Comparison of ENCODE assay signal across 10 cellular contexts in the genomic region with DNA sequence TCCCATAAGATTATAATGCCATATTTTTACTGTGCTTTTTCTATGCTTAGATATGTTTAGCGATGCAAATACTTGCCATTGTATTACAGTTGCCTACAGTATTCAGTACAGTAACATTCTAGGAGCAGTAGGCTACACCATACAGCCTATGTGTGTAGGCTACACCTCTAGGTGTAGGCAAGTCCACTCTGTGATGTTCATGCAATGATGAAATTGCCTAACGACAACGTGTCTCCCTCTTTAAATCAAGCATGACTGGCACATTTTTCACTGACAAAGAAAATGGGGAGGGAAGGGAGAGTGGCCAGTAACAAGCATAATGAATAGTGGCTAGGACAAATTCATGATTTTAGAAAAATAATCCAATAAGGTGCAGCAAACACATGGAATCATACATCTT. TPM values are rescaled to one million over a fixed set of nuclear protein-coding genes. Genes with fewer than 3 reads are reported as not detected.
DNase-seq lines count a peak whose midpoint lies in the region; ATAC-seq and TF ChIP-seq lines count a peak whose summit lies in the region.
"Had no signal": no experiment of that assay in that cellular context is flagged by ENCODE, and none has a peak within 500 bp of the region (broad histone marks: within the 10 kb centered on the region; RNA-seq: fewer than 3 reads in every experiment).

No MANE protein-coding gene starts in this region.

- H3K27me3 ChIP-seq in A673 (replicated peaks; ENCODE audit: insufficient read depth, low read depth, low read length, poor library complexity) (no peaks in the 10 kb centered on the region), PC-3 (ENCODE audit: low read length) (no peaks in the 10 kb centered on the region)
- H3K27me3 ChIP-seq: upper lobe of left lung had no signal

- peak overlapping the region; percentile 92 for H3K4me2 ChIP-seq in PC-3 (ENCODE audit: low read length)

- TF ChIP-seq CTCF in A673 (conservative IDR thresholded peaks at IDR 0.05; ENCODE audit: low read depth, low read length): no peak
- no peak for TF ChIP-seq CTCF in PC-3 (conservative IDR thresholded peaks at IDR 0.05; ENCODE audit: low read depth, low read length)
- no peak for TF ChIP-seq CTCF in epithelial cell of esophagus (IDR thresholded peaks at IDR 0.05; ENCODE audit: insufficient read depth, low read depth, low read length, missing control alignments)

- H3K4me1 ChIP-seq in A673 (ENCODE audit: insufficient read depth, low read length, poor library complexity, severe bottlenecking): peaks cover 21% of the 10 kb centered on the region
- peaks cover 18% of the 10 kb centered on the region for H3K4me1 ChIP-seq in PC-3 (ENCODE audit: insufficient read depth, low read length)

- H4K20me1 ChIP-seq in PC-3 (ENCODE audit: low read length): no peaks in the 10 kb centered on the region; the same call in 1 of the 2 replicates

- CTCF ChIA-PET in A673 (lab: Charles Lee) (no interaction called here), PC-3 (lab: Charles Lee) (no interaction called here)

- ATAC-seq in PC-3: no peak
- ATAC-seq in HG03439 (IDR thresholded peaks at IDR 0.05; ENCODE audit: unreplicated experiment): no peak

- H3K27ac ChIP-seq in A673 (ENCODE audit: low read depth, low read length, poor library complexity, severe bottlenecking): peak overlapping the region; percentile 98
- H3K27ac ChIP-seq in PC-3 (ENCODE audit: low read length): no peak overlapping the region
- H3K27ac ChIP-seq: upper lobe of left lung had no signal

- intact Hi-C loops in A673 (cut with micrococcal nuclease; ENCODE audit: unreplicated experiment): loop anchor here (10.0 kb wide), 1 partner anchor 152 kb away; a partner anchor contains a TSS
- intact Hi-C loops in PC-3 (cut with micrococcal nuclease): loop anchor here (5.0 kb wide), 1 partner anchor 114 kb away; no protein-coding TSS in a partner anchor

- H3K4me3 ChIP-seq in A673 (ENCODE audit: low read depth, low read length, poor library complexity, severe bottlenecking): peak overlapping the region; percentile 86
- H3K4me3 ChIP-seq in PC-3 (ENCODE audit: low read length): peak overlapping the region; percentile 99
- H3K4me3 ChIP-seq in epithelial cell of esophagus (ENCODE audit: low read length): no peak overlapping the region

- H3K36me3 ChIP-seq in A673 (ENCODE audit: insufficient read depth, low read length, poor library complexity, severe bottlenecking) (peaks cover 37% of the 10 kb centered on the region), PC-3 (ENCODE audit: low read depth, low read length) (peaks cover 34% of the 10 kb centered on the region)
- H3K36me3 ChIP-seq: upper lobe of left lung had no signal

- BruUV-seq in A673 (replicated peaks; lab: Mats Ljungman, UMichigan) (TSS peak; percentile 43), PC-3 (replicated peaks; lab: Mats Ljungman, UMichigan) (no TSS peak)

- POLR2A ChIA-PET in A673 (lab: Charles Lee; ENCODE audit: low non-redundant PET): no interaction called here
- POLR2A ChIA-PET in PC-3 (lab: Charles Lee; ENCODE audit: unreplicated experiment): no interaction called here

- H3F3A ChIP-seq in PC-3 (ENCODE audit: low read length, unreplicated experiment): no peaks in the 10 kb centered on the region

- H3K9me3 ChIP-seq in A673 (ENCODE audit: low read depth, low read length, poor library complexity, severe bottlenecking): no peaks in the 10 kb centered on the region
- no peaks in the 10 kb centered on the region for H3K9me3 ChIP-seq in PC-3 (ENCODE audit: low read length)

- H3K9me2 ChIP-seq in PC-3 (replicated peaks; ENCODE audit: low read length): no peaks in the 10 kb centered on the region

- no peak overlapping the region for H2AFZ ChIP-seq in PC-3 (ENCODE audit: low read length)

- DNase-seq in A673 (ENCODE audit: low spot score): no peak
- DNase-seq in GF-D8 (lab: John Stamatoyannopoulos, UW): peak; percentile 13
- no peak for DNase-seq in PC-3
- peak; percentile 11 for DNase-seq in epithelial cell of esophagus (ENCODE audit: low read depth)
- no peak for DNase-seq in ureter (ENCODE audit: low spot score)
- no peak for DNase-seq in SW 1271 (lab: John Stamatoyannopoulos, UW)
- no peak for DNase-seq in GM03348 (ENCODE audit: low spot score)
- DNase-seq: NCI-H2029 treated with DMSO at 0.1 percent for 48 hours, upper lobe of left lung had no signal

- peak overlapping the region; percentile 99; the same call in 1 of the 2 replicates for H3K9ac ChIP-seq in PC-3 (ENCODE audit: low read length)

- H3K79me2 ChIP-seq in PC-3 (ENCODE audit: low read length): peaks cover 69% of the 10 kb centered on the region

RNA-seq across cellular contexts. Expression of a gene that starts 1.7 kb away (rescaled TPM):
- 127 and 129 TPM in 2 replicates for total RNA-seq in A673 (2021)
- 49.2 and 50.2 TPM in 2 replicates for total RNA-seq in PC-3 (2014; rRNA removed)
- 6.3 TPM for total RNA-seq in ureter

Comparison
In these comparisons a context has a peak if more than half of its experiments do, and no peak if none do; other contexts are left out.
1. DNase-seq: peak in GF-D8 (single experiment) and epithelial cell of esophagus (single experiment); none in A673 (single experiment), PC-3 (single experiment), ureter (single experiment), SW 1271 (0 of 2) and GM03348 (single experiment).